In the genomic region with DNA sequence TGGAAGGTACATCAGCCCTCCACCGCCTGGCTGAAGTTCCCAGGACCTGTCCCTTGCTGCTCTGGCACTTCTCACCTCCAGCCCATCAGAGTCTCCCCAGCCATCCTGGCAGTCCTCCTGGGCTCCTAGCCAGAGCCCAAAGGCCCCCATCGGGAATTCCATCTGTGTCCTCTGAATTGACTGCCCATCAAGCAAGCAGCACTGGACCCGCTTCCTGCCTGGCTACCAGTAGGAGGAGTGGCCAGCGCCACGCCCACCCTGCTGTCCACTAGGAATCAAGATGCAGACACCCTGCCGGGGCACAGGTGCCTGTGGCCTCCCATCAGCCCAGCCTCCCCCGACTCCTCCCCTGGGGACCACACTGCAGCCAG, we compare ENCODE assay signal across 22 cellular contexts. TPM values are rescaled to one million over a fixed set of nuclear protein-coding genes. Genes with fewer than 3 reads are reported as not detected.
A peak's percentile ranks its signal among the peaks of the same experiment; 100 is the strongest.
DNase-seq lines count a peak whose midpoint lies in the region; ATAC-seq and TF ChIP-seq lines count a peak whose summit lies in the region.
"Had no signal": no experiment of that assay in that cellular context is flagged by ENCODE, and none has a peak within 500 bp of the region (broad histone marks: within the 10 kb centered on the region; RNA-seq: fewer than 3 reads in every experiment).

No MANE protein-coding gene starts in this region.

- H3K4me1 ChIP-seq in BE2C (no peaks in the 10 kb centered on the region), RWPE2 (ENCODE audit: insufficient read depth, poor library complexity, severe bottlenecking) (no peaks in the 10 kb centered on the region)
- no peaks in the 10 kb centered on the region for H3K4me1 ChIP-seq in CD4-positive, alpha-beta memory T cell (ENCODE audit: insufficient read depth, low read length)
- H3K4me1 ChIP-seq: breast epithelium, left ventricle myocardium inferior had no signal

- no peaks in the 10 kb centered on the region for H3K27me3 ChIP-seq in BE2C
- H3K27me3 ChIP-seq in RWPE2 (ENCODE audit: insufficient read depth, poor library complexity, severe bottlenecking): no peaks in the 10 kb centered on the region
- no peaks in the 10 kb centered on the region for H3K27me3 ChIP-seq in CD4-positive, alpha-beta memory T cell (ENCODE audit: insufficient read depth, low read length)

- H3K4me3 ChIP-seq in BE2C (ENCODE audit: low read depth, low read length): no peak overlapping the region
- H3K4me3 ChIP-seq in RWPE2 (ENCODE audit: severe bottlenecking): no peak overlapping the region
- no peak overlapping the region for H3K4me3 ChIP-seq in CD4-positive, alpha-beta memory T cell (ENCODE audit: low read length in 2 of 2)
- H3K4me3 ChIP-seq: breast epithelium, left ventricle myocardium inferior, skin epidermis, thoracic aorta had no signal

- H3K36me3 Mint-ChIP-seq in CD4-positive, alpha-beta memory T cell: no peaks in the 10 kb centered on the region
- H3K36me3 Mint-ChIP-seq: activated CD4-positive, alpha-beta memory T cell treated with anti-CD3 and anti-CD28 coated beads for 36 hours; CD4-positive, CD25-positive, alpha-beta regulatory T cell; stimulated activated naive B cell treated with anti-CD40 and anti-IgM and Interleukin-4, amounts not matched to agents 10 μg/mL and 1 μg/mL and 100 μg/mL, for 72 hours had no signal

- H3K36me3 ChIP-seq in BE2C: no peaks in the 10 kb centered on the region
- H3K36me3 ChIP-seq in RWPE2 (ENCODE audit: low read depth): no peaks in the 10 kb centered on the region
- H3K36me3 ChIP-seq in CD4-positive, alpha-beta memory T cell (ENCODE audit: insufficient read depth, low read length): no peaks in the 10 kb centered on the region
- H3K36me3 ChIP-seq: breast epithelium, left ventricle myocardium inferior, thoracic aorta had no signal

- peaks cover 2 to 3% of the 10 kb centered on the region in 2 donors for H3K27me3 Mint-ChIP-seq in CD4-positive, alpha-beta memory T cell
- H3K27me3 Mint-ChIP-seq: dendritic cell treated with granulocyte-macrophage colony-stimulating factor and Interleukin-4, amounts not matched to agents 40 ng/mL and 50 ng/mL, for 4 days had no signal

- intact Hi-C loops in CD4-positive, alpha-beta memory T cell (cut with micrococcal nuclease): no loop called here

- H3K27ac Mint-ChIP-seq in CD4-positive, alpha-beta memory T cell: no peak overlapping the region
- H3K27ac Mint-ChIP-seq: activated CD4-positive, alpha-beta memory T cell treated with anti-CD3 and anti-CD28 coated beads for 36 hours; CD4-positive, CD25-positive, alpha-beta regulatory T cell; dendritic cell treated with granulocyte-macrophage colony-stimulating factor and Interleukin-4, amounts not matched to agents 40 ng/mL and 50 ng/mL, for 4 days; stimulated activated naive B cell treated with anti-CD40 and anti-IgM and Interleukin-4, amounts not matched to agents 10 μg/mL and 1 μg/mL and 100 μg/mL, for 72 hours had no signal

- CTCF ChIA-PET in CD4-positive, alpha-beta memory T cell (lab: Charles Lee; ENCODE audit: partially characterized antibody): no interaction called here

- H3K27ac ChIP-seq in RWPE2 (ENCODE audit: poor library complexity, severe bottlenecking): no peak overlapping the region
- H3K27ac ChIP-seq in CD4-positive, alpha-beta memory T cell (ENCODE audit: low read depth, low read length): no peak overlapping the region
- H3K27ac ChIP-seq: breast epithelium, left ventricle myocardium inferior, skin epidermis, thoracic aorta had no signal

- TF ChIP-seq CTCF in BE2C (IDR thresholded peaks at IDR 0.05; ENCODE audit: low read depth, low read length) (no peak), RWPE2 (IDR thresholded peaks at IDR 0.05; ENCODE audit: poor library complexity, severe bottlenecking) (no peak)

- peak; percentile 30 for DNase-seq in BE2C
- DNase-seq in DMS53 treated with DMSO at 0.1 percent for 48 hours (lab: John Stamatoyannopoulos, UW; ENCODE audit: unreplicated experiment): peak; percentile 54
- peak; percentile 38 for DNase-seq in RWPE2 (ENCODE audit: low spot score)
- DNase-seq in iPS-NIHi7 (ENCODE audit: extremely low spot score): peak; percentile 40
- no peak for DNase-seq in CD4-positive, alpha-beta memory T cell
- no peak for DNase-seq in NCI-H1092 (lab: John Stamatoyannopoulos, UW)
- DNase-seq: activated CD4-positive, alpha-beta memory T cell treated with anti-CD3 and anti-CD28 coated beads for 36 hours; activated naive CD4-positive, alpha-beta T cell; activated T-cell treated with anti-CD3 and anti-CD28 coated beads for 4 hours; CD4-positive, CD25-positive, alpha-beta regulatory T cell; Karpas-422; left ventricle myocardium inferior; MV-4-11; NCI-H2081 treated with DMSO at 0.1 percent for 48 hours; NCI-H446 treated with DMSO at 0.1 percent for 48 hours; stimulated activated naive B cell treated with anti-CD40 and anti-IgM and Interleukin-4, amounts not matched to agents 10 μg/mL and 1 μg/mL and 100 μg/mL, for 72 hours had no signal

- H3K4me3 Mint-ChIP-seq in CD4-positive, alpha-beta memory T cell: no peak overlapping the region
- H3K4me3 Mint-ChIP-seq: activated CD4-positive, alpha-beta memory T cell treated with anti-CD3 and anti-CD28 coated beads for 36 hours; CD4-positive, CD25-positive, alpha-beta regulatory T cell; dendritic cell treated with granulocyte-macrophage colony-stimulating factor and Interleukin-4, amounts not matched to agents 40 ng/mL and 50 ng/mL, for 4 days; stimulated activated naive B cell treated with anti-CD40 and anti-IgM and Interleukin-4, amounts not matched to agents 10 μg/mL and 1 μg/mL and 100 μg/mL, for 72 hours had no signal

- H3K9me3 Mint-ChIP-seq in CD4-positive, alpha-beta memory T cell: peaks cover 0 to 2% (median 0%) of the 10 kb centered on the region in 8 donors
- H3K9me3 Mint-ChIP-seq: activated CD4-positive, alpha-beta memory T cell treated with anti-CD3 and anti-CD28 coated beads for 36 hours; dendritic cell treated with granulocyte-macrophage colony-stimulating factor and Interleukin-4, amounts not matched to agents 40 ng/mL and 50 ng/mL, for 4 days; stimulated activated naive B cell treated with anti-CD40 and anti-IgM and Interleukin-4, amounts not matched to agents 10 μg/mL and 1 μg/mL and 100 μg/mL, for 72 hours had no signal

- H3K4me1 Mint-ChIP-seq in CD4-positive, alpha-beta memory T cell: no peaks in the 10 kb centered on the region
- H3K4me1 Mint-ChIP-seq: CD4-positive, CD25-positive, alpha-beta regulatory T cell; stimulated activated naive B cell treated with anti-CD40 and anti-IgM and Interleukin-4, amounts not matched to agents 10 μg/mL and 1 μg/mL and 100 μg/mL, for 72 hours had no signal

- POLR2A ChIA-PET in CD4-positive, alpha-beta memory T cell (lab: Charles Lee; ENCODE audit: partially characterized antibody): no interaction called here

- H3K9me3 ChIP-seq in BE2C (no peaks in the 10 kb centered on the region), RWPE2 (ENCODE audit: severe bottlenecking) (no peaks in the 10 kb centered on the region)
- no peaks in the 10 kb centered on the region for H3K9me3 ChIP-seq in CD4-positive, alpha-beta memory T cell (ENCODE audit: control insufficient read depth in 1 of 2, low read length in 2 of 2)
- H3K9me3 ChIP-seq: breast epithelium, left ventricle myocardium inferior, thoracic aorta had no signal

- ATAC-seq in RWPE2 (ENCODE audit: low read depth) (no peak), GM18517 (IDR thresholded peaks at IDR 0.05; ENCODE audit: unreplicated experiment) (no peak)
- ATAC-seq: stimulated activated naive B cell treated with anti-CD40 and anti-IgM and Interleukin-4, amounts not matched to agents 10 μg/mL and 1 μg/mL and 100 μg/mL, for 72 hours had no signal

RNA-seq across cellular contexts. Expression of a gene that starts 47.2 kb away (rescaled TPM):
- polyA plus RNA-seq in BE2C (2012; ENCODE audit: insufficient read depth, insufficient read length, low read depth): 0.71 TPM
- total RNA-seq in CD4-positive, alpha-beta memory T cell: under 1 TPM; 0.25 to 0.26 TPM
- under 1 TPM in 1 of 2 donors, not detected in 1; 0.02 TPM for polyA plus RNA-seq in CD4-positive, alpha-beta memory T cell
- total RNA-seq: left ventricle myocardium inferior, pulmonary artery endothelial cell had no signal

Comparison
In these comparisons a context has a peak if more than half of its experiments do, and no peak if none do; other contexts are left out.
1. DNase-seq: peak in BE2C (single experiment), DMS53 treated with DMSO at 0.1 percent for 48 hours (single experiment), RWPE2 (single experiment) and iPS-NIHi7 (single experiment); none in CD4-positive, alpha-beta memory T cell (0 of 5) and NCI-H1092 (single experiment).